Comparison of ENCODE assay signal across 25 cellular contexts in the genomic region with DNA sequence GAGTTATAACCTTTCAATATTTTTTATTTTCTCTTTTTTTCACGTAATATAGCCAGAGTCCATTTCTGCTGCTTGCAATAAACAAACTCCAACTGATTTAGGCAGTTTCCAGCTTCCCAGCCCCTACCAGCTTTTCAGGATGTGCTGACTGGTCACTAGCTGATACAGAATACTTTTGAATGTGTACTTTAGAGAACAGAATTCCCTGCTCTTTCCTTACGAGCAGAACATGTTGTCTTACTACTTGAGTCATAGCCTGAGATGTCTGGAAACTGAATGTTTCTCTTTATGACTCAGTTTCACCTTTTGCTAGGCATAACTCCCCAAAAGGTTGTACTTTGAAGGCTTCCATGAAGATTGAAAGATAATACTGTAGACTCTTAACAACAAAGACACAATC. TPM values are rescaled to one million over a fixed set of nuclear protein-coding genes. Genes with fewer than 3 reads are reported as not detected.
DNase-seq lines count a peak whose midpoint lies in the region; TF ChIP-seq lines count a peak whose summit lies in the region.
"Had no signal": no experiment of that assay in that cellular context is flagged by ENCODE, and none has a peak within 500 bp of the region (broad histone marks: within the 10 kb centered on the region; RNA-seq: fewer than 3 reads in every experiment).

No MANE protein-coding gene starts in this region.

- no peaks in the 10 kb centered on the region for H3K27me3 Mint-ChIP-seq in osteocyte (ENCODE audit: unreplicated experiment)
- H3K27me3 Mint-ChIP-seq: stimulated activated memory B cell treated with anti-CD40 and anti-IgM and Interleukin-4, amounts not matched to agents 10 μg/mL and 1 μg/mL and 100 μg/mL, for 72 hours had no signal

- H3K36me3 Mint-ChIP-seq in osteocyte (ENCODE audit: unreplicated experiment) = peaks cover 2% of the 10 kb centered on the region
- H3K36me3 Mint-ChIP-seq: naive thymus-derived CD8-positive, alpha-beta T cell; stimulated activated memory B cell treated with anti-CD40 and anti-IgM and Interleukin-4, amounts not matched to agents 10 μg/mL and 1 μg/mL and 100 μg/mL, for 72 hours; WTC11 had no signal

- H3K27ac Mint-ChIP-seq in osteocyte (ENCODE audit: unreplicated experiment) = peak overlapping the region; percentile 93
- H3K27ac Mint-ChIP-seq: naive thymus-derived CD8-positive, alpha-beta T cell; stimulated activated memory B cell treated with anti-CD40 and anti-IgM and Interleukin-4, amounts not matched to agents 10 μg/mL and 1 μg/mL and 100 μg/mL, for 72 hours; WTC11 had no signal

- no peak overlapping the region for H3K4me3 ChIP-seq in fibroblast of mammary gland (ENCODE audit: control insufficient read depth, low read depth, low read length)
- H3K4me3 ChIP-seq: ovary, sigmoid colon, suprapubic skin had no signal

- H3K4me3 Mint-ChIP-seq in osteocyte (ENCODE audit: unreplicated experiment) = no peak overlapping the region
- H3K4me3 Mint-ChIP-seq: naive thymus-derived CD8-positive, alpha-beta T cell; stimulated activated memory B cell treated with anti-CD40 and anti-IgM and Interleukin-4, amounts not matched to agents 10 μg/mL and 1 μg/mL and 100 μg/mL, for 72 hours; WTC11 had no signal

- H3K9me3 Mint-ChIP-seq in osteocyte (ENCODE audit: unreplicated experiment) = no peaks in the 10 kb centered on the region
- H3K9me3 Mint-ChIP-seq: stimulated activated memory B cell treated with anti-CD40 and anti-IgM and Interleukin-4, amounts not matched to agents 10 μg/mL and 1 μg/mL and 100 μg/mL, for 72 hours had no signal

- no peak for TF ChIP-seq CTCF in fibroblast of mammary gland (conservative IDR thresholded peaks at IDR 0.05; ENCODE audit: control insufficient read depth, insufficient read depth, low read depth, low read length)
- TF ChIP-seq CTCF in osteocyte (IDR thresholded peaks at IDR 0.05) = no peak

- peak; percentile 37 for DNase-seq in EL
- DNase-seq in amniotic epithelial cell (ENCODE audit: low read depth) = peak; percentile 48
- peak; percentile 62 for DNase-seq in fibroblast of mammary gland (ENCODE audit: low read depth)
- DNase-seq in osteocyte (ENCODE audit: extremely low spot score, unreplicated experiment) = peak; percentile 23
- DNase-seq in activated CD4-positive, alpha-beta T cell treated with anti-CD3 and anti-CD28 coated beads for 48 hours = no peak
- DNase-seq in SHP77 (lab: John Stamatoyannopoulos, UW) = no peak
- no peak for DNase-seq in retina
- DNase-seq in DMS 273 (lab: John Stamatoyannopoulos, UW; ENCODE audit: unreplicated experiment) = no peak
- DNase-seq: activated CD4-positive, alpha-beta T cell treated with anti-CD3 and anti-CD28 coated beads, Interleukin-2, amount 50 U/mL, for 4 hours; activated effector memory CD4-positive, alpha-beta T cell treated with Interleukin-2 at 50 U/mL for 16 hours; GDM1; KG1; mesendoderm; naive thymus-derived CD8-positive, alpha-beta T cell; NCI-H1436 treated with DMSO at 0.1 percent for 48 hours; NCI-H2171; NCI-H526 treated with DMSO at 0.1 percent for 48 hours; ovary; sigmoid colon; stimulated activated CD4-positive, alpha-beta T cell treated with anti-CD3 and anti-CD28 coated beads, Interleukin-2, amount 100 ng/mL, for 24 hours had no signal

- H3K4me1 Mint-ChIP-seq in osteocyte (ENCODE audit: unreplicated experiment) = peaks cover 48% of the 10 kb centered on the region
- H3K4me1 Mint-ChIP-seq: naive thymus-derived CD8-positive, alpha-beta T cell; stimulated activated memory B cell treated with anti-CD40 and anti-IgM and Interleukin-4, amounts not matched to agents 10 μg/mL and 1 μg/mL and 100 μg/mL, for 72 hours; WTC11 had no signal

RNA-seq across cellular contexts. Expression of gene KCNE4, which starts 44.5 kb away (rescaled TPM):
- 3.5 and 3.7 TPM in 2 replicates for total RNA-seq in osteocyte
- total RNA-seq: dermis microvascular lymphatic vessel endothelial cell; endothelial cell of umbilical vein; naive thymus-derived CD8-positive, alpha-beta T cell had no signal

Comparison
In these comparisons a context has a peak if more than half of its experiments do, and no peak if none do; other contexts are left out.
1. DNase-seq: peak in EL (single experiment), amniotic epithelial cell (single experiment), fibroblast of mammary gland (single experiment) and osteocyte (single experiment); none in activated CD4-positive, alpha-beta T cell treated with anti-CD3 and anti-CD28 coated beads for 48 hours (single experiment), SHP77 (0 of 2), retina (single experiment) and DMS 273 (single experiment).